1 cellular context compared by ENCODE assay signal in genomic region chr3:66038726-66039589, GRCh38.
A peak's percentile ranks its signal among the peaks of the same experiment; 100 is the strongest.
TF ChIP-seq lines count a peak whose summit lies in the region.

Gene MAGI1, minus strand, starts transcription at chr3:66038918. Its CDS starts 610 bp downstream, at chr3:66038308.

TF ChIP-seq in HepG2, 621 proteins besides CTCF, POLR2A, EP300 and RAD21 (continued from another document and continues in another):
- peak; percentile 39; the same call in 1 of the 2 replicates for TF ChIP-seq HNF1B (CRISPR knock-in tag; IDR thresholded peaks at IDR 0.05)
- peak; percentile 60 for TF ChIP-seq ZMYM3 (CRISPR knock-in tag; IDR thresholded peaks at IDR 0.05)
- 0 out of 2 replicates have a peak, but pooled peaks have one; percentile 30 for TF ChIP-seq ZNF615 (CRISPR knock-in tag; IDR thresholded peaks at IDR 0.05; ENCODE audit: borderline replicate concordance)
- TF ChIP-seq EED (CRISPR knock-in tag; IDR thresholded peaks at IDR 0.05) = peak; percentile 84; the same call in 1 of the 2 replicates
- TF ChIP-seq ZBTB39 (CRISPR knock-in tag; IDR thresholded peaks at IDR 0.05) = peak; percentile 15; the same call in 1 of the 2 replicates
- TF ChIP-seq ZNF747 (CRISPR knock-in tag; IDR thresholded peaks at IDR 0.05; ENCODE audit: borderline replicate concordance) = peak; percentile 39; the same call in 1 of the 2 replicates
- 0 out of 2 replicates have a peak, but pooled peaks have one; percentile 44 for TF ChIP-seq ZNF337 (CRISPR knock-in tag; IDR thresholded peaks at IDR 0.05; ENCODE audit: borderline replicate concordance, low read depth)
- no peak for TF ChIP-seq ZNF224 (CRISPR knock-in tag; IDR thresholded peaks at IDR 0.05)
- TF ChIP-seq ZBTB3 (CRISPR knock-in tag; IDR thresholded peaks at IDR 0.05; ENCODE audit: borderline replicate concordance, low read depth) = no peak
- TF ChIP-seq TOPORS (CRISPR knock-in tag; IDR thresholded peaks at IDR 0.05) = 0 out of 2 replicates have a peak, but pooled peaks have one; percentile 48
- TF ChIP-seq ZFY (CRISPR knock-in tag; IDR thresholded peaks at IDR 0.05) = peak; percentile 5; the same call in 1 of the 2 replicates
- peak; percentile 77 for TF ChIP-seq PATZ1 (CRISPR knock-in tag; IDR thresholded peaks at IDR 0.05)
- TF ChIP-seq ZNF687 (CRISPR knock-in tag; IDR thresholded peaks at IDR 0.05) = peak; percentile 72
- TF ChIP-seq GMEB2 (CRISPR knock-in tag; IDR thresholded peaks at IDR 0.05; ENCODE audit: low read depth) = peak; percentile 81
- peak; percentile 70 for TF ChIP-seq NCOR1 (IDR thresholded peaks at IDR 0.05; ENCODE audit: borderline replicate concordance, low read length)
- TF ChIP-seq MED1 (CRISPR knock-in tag; IDR thresholded peaks at IDR 0.05) = no peak
- TF ChIP-seq ZNF446 (CRISPR knock-in tag; IDR thresholded peaks at IDR 0.05) = 0 out of 2 replicates have a peak, but pooled peaks have one; percentile 55
- TF ChIP-seq ZNF709 (CRISPR knock-in tag; IDR thresholded peaks at IDR 0.05) = 0 out of 2 replicates have a peak, but pooled peaks have one; percentile 16
- TF ChIP-seq GABPB1 (CRISPR knock-in tag; IDR thresholded peaks at IDR 0.05) = peak; percentile 31; the same call in 1 of the 2 replicates
- no peak; the same call in 1 of the 2 replicates for TF ChIP-seq ZMAT3 (CRISPR knock-in tag; conservative IDR thresholded peaks at IDR 0.05)
- TF ChIP-seq NFAT5 (CRISPR knock-in tag; IDR thresholded peaks at IDR 0.05) = no peak
- TF ChIP-seq ZNF3 (CRISPR knock-in tag; IDR thresholded peaks at IDR 0.05) = peak; percentile 36; the same call in 1 of the 2 replicates
- TF ChIP-seq ZNF780A (CRISPR knock-in tag; IDR thresholded peaks at IDR 0.05) = no peak
- peak; percentile 41; the same call in 1 of the 2 replicates for TF ChIP-seq ZNF574 (CRISPR knock-in tag; IDR thresholded peaks at IDR 0.05)
- TF ChIP-seq CBX5 (CRISPR knock-in tag; IDR thresholded peaks at IDR 0.05; ENCODE audit: borderline replicate concordance) = no peak
- TF ChIP-seq NR0B2 (CRISPR knock-in tag; IDR thresholded peaks at IDR 0.05) = peak; percentile 37; the same call in 1 of the 2 replicates
- peak; percentile 57 for TF ChIP-seq TARDBP (CRISPR knock-in tag; IDR thresholded peaks at IDR 0.05)
- peak; percentile 44; the same call in 1 of the 2 replicates for TF ChIP-seq TFDP1 (CRISPR knock-in tag; IDR thresholded peaks at IDR 0.05; ENCODE audit: borderline replicate concordance)
- 0 out of 2 replicates have a peak, but pooled peaks have one; percentile 59 for TF ChIP-seq ZNF790 (CRISPR knock-in tag; IDR thresholded peaks at IDR 0.05; ENCODE audit: borderline replicate concordance)
- no peak for TF ChIP-seq ZNF251 (CRISPR knock-in tag; IDR thresholded peaks at IDR 0.05)
- TF ChIP-seq ZNF652 (CRISPR knock-in tag; IDR thresholded peaks at IDR 0.05; ENCODE audit: borderline replicate concordance, low read depth) = no peak
- peak; percentile 56 for TF ChIP-seq PRPF4 (IDR thresholded peaks at IDR 0.05; ENCODE audit: low read depth, low read length, poor library complexity, severe bottlenecking)
- TF ChIP-seq JUND (CRISPR knock-in tag; IDR thresholded peaks at IDR 0.05) = peak; percentile 27; the same call in 1 of the 2 replicates
- peak; percentile 17; the same call in 1 of the 2 replicates for TF ChIP-seq HOXA5 (CRISPR knock-in tag; IDR thresholded peaks at IDR 0.05)
- TF ChIP-seq ZBTB7B (CRISPR knock-in tag; IDR thresholded peaks at IDR 0.05) = peak; percentile 93
- TF ChIP-seq ELF1 (CRISPR knock-in tag; IDR thresholded peaks at IDR 0.05) = 0 out of 2 replicates have a peak, but pooled peaks have one; percentile 1
